21 cellular contexts compared by ENCODE assay signal in genomic region chr3:193229851-193230250, GRCh38. TPM values are rescaled to one million over a fixed set of nuclear protein-coding genes. Genes with fewer than 3 reads are reported as not detected.
DNase-seq lines count a peak whose midpoint lies in the region; ATAC-seq and TF ChIP-seq lines count a peak whose summit lies in the region.
"Had no signal": no experiment of that assay in that cellular context is flagged by ENCODE, and none has a peak within 500 bp of the region (broad histone marks: within the 10 kb centered on the region; RNA-seq: fewer than 3 reads in every experiment).

No MANE protein-coding gene starts in this region.

- H3K4me1 ChIP-seq in GM23338 (ENCODE audit: insufficient read depth) = peaks cover 54% of the 10 kb centered on the region
- peaks cover 54% of the 10 kb centered on the region for H3K4me1 ChIP-seq in iPS-20b (ENCODE audit: insufficient read depth, low read length)
- H3K4me1 ChIP-seq: BE2C had no signal

- no peaks in the 10 kb centered on the region for H3K36me3 Mint-ChIP-seq in GM23338 (ENCODE audit: low read depth)
- no peaks in the 10 kb centered on the region for H3K36me3 Mint-ChIP-seq in stimulated activated effector memory CD8-positive, alpha-beta T cell treated with anti-CD3 and anti-CD28 coated beads, Interleukin-12 subunit alpha, Interleukin-12 subunit beta, amount 100 ng/mL, for 72 hours
- H3K36me3 Mint-ChIP-seq: CD4-positive, CD25-positive, alpha-beta regulatory T cell had no signal

- H3K9ac ChIP-seq in iPS-20b (ENCODE audit: low read depth, low read length) = no peak overlapping the region
- H3K9ac ChIP-seq: GM23248, KMS-11, SK-N-SH had no signal

- H3K4me3 ChIP-seq in GM23338 (no peak overlapping the region), iPS-20b (ENCODE audit: low read length) (peak overlapping the region; percentile 3; the same call in 1 of the 2 replicates)
- H3K4me3 ChIP-seq: GM23248 had no signal

- peak overlapping the region; percentile 1; the same call in 1 of the 2 replicates for H3K4me2 ChIP-seq in GM23338
- H3K4me2 ChIP-seq: KMS-11, SK-N-SH had no signal

- H2AFZ ChIP-seq in GM23338 = 0 out of 2 replicates have a peak overlapping the region, but pooled peaks have one; percentile 24
- H2AFZ ChIP-seq: GM23248 had no signal

- H3F3A ChIP-seq in GM23338 (replicated peaks; ENCODE audit: low read depth) = no peaks in the 10 kb centered on the region

- H3K27ac ChIP-seq in GM23338 (ENCODE audit: low read depth) = no peak overlapping the region
- no peak overlapping the region for H3K27ac ChIP-seq in iPS-20b (ENCODE audit: low read length)
- H3K27ac ChIP-seq: GM23248, KMS-11, RWPE1 had no signal

- ATAC-seq in GM23338 = peak; percentile 28
- no peak for ATAC-seq in GM21526 (IDR thresholded peaks at IDR 0.05; ENCODE audit: low FRiP score, unreplicated experiment)
- no peak for ATAC-seq in stimulated activated effector memory CD8-positive, alpha-beta T cell treated with anti-CD3 and anti-CD28 coated beads, Interleukin-12 subunit alpha, Interleukin-12 subunit beta, amount 100 ng/mL, for 72 hours
- ATAC-seq in HG02623 (IDR thresholded peaks at IDR 0.05; ENCODE audit: unreplicated experiment) = no peak
- ATAC-seq: HCT116 had no signal

- H3K36me3 ChIP-seq in GM23338 (ENCODE audit: insufficient read depth) = no peaks in the 10 kb centered on the region
- H3K36me3 ChIP-seq in iPS-20b (ENCODE audit: insufficient read depth, low read depth, low read length) = no peaks in the 10 kb centered on the region
- H3K36me3 ChIP-seq: BE2C had no signal

- H3K27me3 ChIP-seq in GM23338 (ENCODE audit: insufficient read depth) (no peaks in the 10 kb centered on the region), iPS-20b (ENCODE audit: insufficient read depth, low read length) (no peaks in the 10 kb centered on the region)

- no peak overlapping the region for H3K27ac Mint-ChIP-seq in GM23338
- no peak overlapping the region for H3K27ac Mint-ChIP-seq in stimulated activated effector memory CD8-positive, alpha-beta T cell treated with anti-CD3 and anti-CD28 coated beads, Interleukin-12 subunit alpha, Interleukin-12 subunit beta, amount 100 ng/mL, for 72 hours
- H3K27ac Mint-ChIP-seq: CD4-positive, CD25-positive, alpha-beta regulatory T cell had no signal

- no peaks in the 10 kb centered on the region for H3K79me2 ChIP-seq in GM23338 (replicated peaks; ENCODE audit: insufficient read depth)

- in situ Hi-C loops in SK-MEL-5 (cut with HindIII; ENCODE audit: low pct_unique_long_range_greater_than_20kb, low sequenced_read_pairs) = no loop called here

- DNase-seq in GM23338 (ENCODE audit: low spot score) (peak; percentile 23), NCI-H1694 (lab: John Stamatoyannopoulos, UW) (peak; percentile 26), SK-MEL-5 (ENCODE audit: low read depth, low spot score) (peak; percentile 7)
- no peak for DNase-seq in stimulated activated effector memory CD8-positive, alpha-beta T cell treated with anti-CD3 and anti-CD28 coated beads, Interleukin-12 subunit alpha, Interleukin-12 subunit beta, amount 100 ng/mL, for 72 hours (ENCODE audit: low spot score in 2 of 2)
- DNase-seq: BE2C; CD4-positive, CD25-positive, alpha-beta regulatory T cell; DMS79 treated with DMSO at 0.1 percent for 48 hours; GM23248; IMR-90; NCI-H1092 treated with DMSO at 0.1 percent for 48 hours; NCI-H146; NCI-H2081; NK-92 treated with Interleukin-12 subunit alpha and Interleukin-12 subunit beta, amount 100 ng/mL, for 24 hours; SHP77 treated with DMSO at 0.1 percent for 48 hours; SK-N-SH had no signal

- H3K9me2 ChIP-seq in GM23338 (ENCODE audit: insufficient read depth) = no peaks in the 10 kb centered on the region; the same call in 1 of the 2 replicates
- H3K9me2 ChIP-seq: SK-N-SH had no signal

- peaks cover 4% of the 10 kb centered on the region for H3K27me3 Mint-ChIP-seq in GM23338 (ENCODE audit: insufficient read depth, low read depth, poor library complexity)
- H3K27me3 Mint-ChIP-seq: CD4-positive, CD25-positive, alpha-beta regulatory T cell had no signal

- peaks cover 61% of the 10 kb centered on the region for H3K4me1 Mint-ChIP-seq in GM23338
- H3K4me1 Mint-ChIP-seq in stimulated activated effector memory CD8-positive, alpha-beta T cell treated with anti-CD3 and anti-CD28 coated beads, Interleukin-12 subunit alpha, Interleukin-12 subunit beta, amount 100 ng/mL, for 72 hours = no peaks in the 10 kb centered on the region
- H3K4me1 Mint-ChIP-seq: CD4-positive, CD25-positive, alpha-beta regulatory T cell had no signal

- no peaks in the 10 kb centered on the region for H3K9me3 ChIP-seq in iPS-20b (ENCODE audit: insufficient read depth, low read depth, low read length)
- H3K9me3 ChIP-seq: BE2C, SK-N-SH had no signal

- no peaks in the 10 kb centered on the region; the same call in 2 of the 3 replicates for H3K9me3 Mint-ChIP-seq in GM23338
- no peaks in the 10 kb centered on the region for H3K9me3 Mint-ChIP-seq in stimulated activated effector memory CD8-positive, alpha-beta T cell treated with anti-CD3 and anti-CD28 coated beads, Interleukin-12 subunit alpha, Interleukin-12 subunit beta, amount 100 ng/mL, for 72 hours
- H3K9me3 Mint-ChIP-seq: CD4-positive, CD25-positive, alpha-beta regulatory T cell had no signal

- TF ChIP-seq CTCF in GM23338 (conservative IDR thresholded peaks at IDR 0.05; ENCODE audit: low read depth in 2 of 2) = no peak

- H3K4me3 Mint-ChIP-seq in GM23338 = no peak overlapping the region
- H3K4me3 Mint-ChIP-seq in stimulated activated effector memory CD8-positive, alpha-beta T cell treated with anti-CD3 and anti-CD28 coated beads, Interleukin-12 subunit alpha, Interleukin-12 subunit beta, amount 100 ng/mL, for 72 hours = no peak overlapping the region
- H3K4me3 Mint-ChIP-seq: CD4-positive, CD25-positive, alpha-beta regulatory T cell had no signal

- H4K20me1 ChIP-seq in GM23338 (replicated peaks; ENCODE audit: insufficient read depth) = no peaks in the 10 kb centered on the region

TF ChIP-seq in GM23338, 12 proteins besides CTCF, POLR2A, EP300 and RAD21 (continues in another document):
- TF ChIP-seq ETS1 (IDR thresholded peaks at IDR 0.05) (no peak), ZNF114 (CRISPR knock-in tag; IDR thresholded peaks at IDR 0.05) (no peak), STAT1 (IDR thresholded peaks at IDR 0.05; ENCODE audit: unreplicated experiment) (no peak), ZNF331 (CRISPR knock-in tag; IDR thresholded peaks at IDR 0.05; ENCODE audit: low read depth) (no peak), CREB1 (CRISPR knock-in tag; IDR thresholded peaks at IDR 0.05; ENCODE audit: low read depth) (no peak), NANOG (IDR thresholded peaks at IDR 0.05; ENCODE audit: borderline replicate concordance) (no peak), EZH2 (IDR thresholded peaks at IDR 0.05; ENCODE audit: low read depth, unreplicated experiment) (no peak), REST (IDR thresholded peaks at IDR 0.05; ENCODE audit: unreplicated experiment) (no peak), EZH2phosphoT487 (IDR thresholded peaks at IDR 0.05; ENCODE audit: unreplicated experiment) (no peak), POLR2AphosphoS5 (IDR thresholded peaks at IDR 0.05; ENCODE audit: low read depth) (no peak), JUNB (IDR thresholded peaks at IDR 0.05; ENCODE audit: unreplicated experiment) (no peak)

RNA-seq across cellular contexts. Expression of gene PLAAT1, which starts 11.2 kb away (rescaled TPM):
- total RNA-seq in GM23338 (2014; rRNA removed; shearing (Covaris generic)) = 5.4 and 6.6 TPM in 2 replicates
- 6.6 and 6.7 TPM in 2 replicates for polyA plus RNA-seq in GM23338 (2016; fragmentation: Nextera tagmentation; extraction: Ambion mirVana)
- total RNA-seq in SK-MEL-5 (2014; rRNA removed; shearing (Covaris generic)) = 19.3 and 21.1 TPM in 2 replicates
- 8.0 and 12.2 TPM in 2 replicates for polyA plus RNA-seq in SK-MEL-5 (2015; cell fraction: cytosol; rRNA removed)
- polyA plus RNA-seq in SK-MEL-5 (2015; cell fraction: nucleus; rRNA removed) = 5.8 and 22.2 TPM in 2 replicates
- total RNA-seq: CD4-positive, CD25-positive, alpha-beta regulatory T cell; GM23248 had no signal
- polyA plus RNA-seq: CD4-positive, CD25-positive, alpha-beta regulatory T cell; GM23248 had no signal

Comparison
In these comparisons a context has a peak if more than half of its experiments do, and no peak if none do; other contexts are left out.
1. DNase-seq: peak in GM23338 (single experiment), NCI-H1694 (single experiment) and SK-MEL-5 (single experiment); none in stimulated activated effector memory CD8-positive, alpha-beta T cell treated with anti-CD3 and anti-CD28 coated beads, Interleukin-12 subunit alpha, Interleukin-12 subunit beta, amount 100 ng/mL, for 72 hours (0 of 2).